In genomic region chr3:151003024-151003771, GRCh38 we compare ENCODE assay signal across 25 cellular contexts. TPM values are rescaled to one million over a fixed set of nuclear protein-coding genes. Genes with fewer than 3 reads are reported as not detected.
DNase-seq lines count a peak whose midpoint lies in the region; ATAC-seq and TF ChIP-seq lines count a peak whose summit lies in the region.
"Had no signal": no experiment of that assay in that cellular context is flagged by ENCODE, and none has a peak within 500 bp of the region (broad histone marks: within the 10 kb centered on the region; RNA-seq: fewer than 3 reads in every experiment).

No MANE protein-coding gene starts in this region.

- H3K9ac ChIP-seq in fibroblast of lung (ENCODE audit: insufficient read depth, low read length), result no peak overlapping the region

- H3K27me3 ChIP-seq in RWPE2 (ENCODE audit: insufficient read depth, poor library complexity, severe bottlenecking) (no peaks in the 10 kb centered on the region), fibroblast of lung (ENCODE audit: control insufficient read depth, insufficient read depth, low read length) (peaks cover 2% of the 10 kb centered on the region)
- H3K27me3 ChIP-seq in CD8-positive, alpha-beta memory T cell (ENCODE audit: insufficient read depth, low read length, poor library complexity, severe bottlenecking), result no peaks in the 10 kb centered on the region
- H3K27me3 ChIP-seq: cardiac muscle cell had no signal

- H3K79me2 ChIP-seq in fibroblast of lung (ENCODE audit: control insufficient read depth, insufficient read depth, low read length), result no peaks in the 10 kb centered on the region

- TF ChIP-seq CTCF in RWPE2 (IDR thresholded peaks at IDR 0.05; ENCODE audit: poor library complexity, severe bottlenecking), result no peak
- no peak for TF ChIP-seq CTCF in fibroblast of lung (conservative IDR thresholded peaks at IDR 0.05 in 1 of 2, IDR thresholded peaks at IDR 0.05 in 1 of 2; ENCODE audit: low read depth in 1 of 2, low read length in 2 of 2)

- H2AFZ ChIP-seq in fibroblast of lung (ENCODE audit: low read length), result no peak overlapping the region

- H3K27me3 Mint-ChIP-seq in CD8-positive, alpha-beta memory T cell, result peaks cover 6 to 17% of the 10 kb centered on the region in 2 donors

- no peaks in the 10 kb centered on the region for H3K4me1 Mint-ChIP-seq in CD8-positive, alpha-beta memory T cell
- H3K4me1 Mint-ChIP-seq: activated B cell treated with CpG ODN at 0.5 μM for 24 hours, immature natural killer cell, T-cell had no signal

- H3K9me3 Mint-ChIP-seq in CD8-positive, alpha-beta memory T cell, result no peaks in the 10 kb centered on the region
- H3K9me3 Mint-ChIP-seq: activated B cell treated with CpG ODN at 0.5 μM for 24 hours; activated naive CD4-positive, alpha-beta T cell treated with anti-CD3 and anti-CD28 coated beads for 36 hours; T-cell had no signal

- no peaks in the 10 kb centered on the region for H4K20me1 ChIP-seq in fibroblast of lung (ENCODE audit: control insufficient read depth, extremely low read depth, insufficient read depth, low read length)

- no peaks in the 10 kb centered on the region for H3K36me3 Mint-ChIP-seq in CD8-positive, alpha-beta memory T cell
- H3K36me3 Mint-ChIP-seq: immature natural killer cell, T-cell had no signal

- no peak overlapping the region for H3K4me3 Mint-ChIP-seq in CD8-positive, alpha-beta memory T cell
- H3K4me3 Mint-ChIP-seq: activated B cell treated with CpG ODN at 0.5 μM for 24 hours; activated naive CD4-positive, alpha-beta T cell treated with anti-CD3 and anti-CD28 coated beads for 36 hours; immature natural killer cell; T-cell had no signal

- H3K4me3 ChIP-seq in RWPE2 (ENCODE audit: severe bottlenecking), result no peak overlapping the region
- no peak overlapping the region for H3K4me3 ChIP-seq in fibroblast of lung (replicated peaks in 1 of 4; ENCODE audit: control extremely low read depth in 1 of 4, insufficient read depth in 1 of 4, low read depth in 3 of 4, low read length in 4 of 4)
- H3K4me3 ChIP-seq in CD8-positive, alpha-beta memory T cell (ENCODE audit: low read length), result no peak overlapping the region
- H3K4me3 ChIP-seq: cardiac muscle cell, smooth muscle cell had no signal

- H3K4me1 ChIP-seq in RWPE2 (ENCODE audit: insufficient read depth, poor library complexity, severe bottlenecking) (no peaks in the 10 kb centered on the region), fibroblast of lung (ENCODE audit: control insufficient read depth, extremely low read depth, insufficient read depth, low read length) (no peaks in the 10 kb centered on the region)
- H3K4me1 ChIP-seq in CD8-positive, alpha-beta memory T cell (ENCODE audit: insufficient read depth, low read length), result no peaks in the 10 kb centered on the region

- H3K36me3 ChIP-seq in RWPE2 (ENCODE audit: low read depth) (no peaks in the 10 kb centered on the region), fibroblast of lung (ENCODE audit: control insufficient read depth, insufficient read depth, low read length) (no peaks in the 10 kb centered on the region)
- no peaks in the 10 kb centered on the region for H3K36me3 ChIP-seq in CD8-positive, alpha-beta memory T cell (ENCODE audit: insufficient read depth, low read length)
- H3K36me3 ChIP-seq: cardiac muscle cell had no signal

- no peak overlapping the region for H3K27ac ChIP-seq in RWPE2 (ENCODE audit: poor library complexity, severe bottlenecking)
- no peak overlapping the region for H3K27ac ChIP-seq in fibroblast of lung (ENCODE audit: insufficient read depth, low read length)
- H3K27ac ChIP-seq in CD8-positive, alpha-beta memory T cell (ENCODE audit: low read depth, low read length), result no peak overlapping the region
- H3K27ac ChIP-seq: cardiac muscle cell had no signal

- CTCF ChIA-PET in CD8-positive, alpha-beta memory T cell (lab: Charles Lee), result interaction anchor here (1.5 kb wide), 1 partner anchor 12 kb away, joined by 4 read pairs; no protein-coding TSS in a partner anchor

- H3K27ac Mint-ChIP-seq in CD8-positive, alpha-beta memory T cell, result no peak overlapping the region
- H3K27ac Mint-ChIP-seq: activated B cell treated with CpG ODN at 0.5 μM for 24 hours; activated naive CD4-positive, alpha-beta T cell treated with anti-CD3 and anti-CD28 coated beads for 36 hours; immature natural killer cell; T-cell had no signal

- H3K9me3 ChIP-seq in RWPE2 (ENCODE audit: severe bottlenecking) (no peaks in the 10 kb centered on the region), fibroblast of lung (ENCODE audit: control insufficient read depth, insufficient read depth, low read depth, low read length) (no peaks in the 10 kb centered on the region)
- H3K9me3 ChIP-seq in CD8-positive, alpha-beta memory T cell (ENCODE audit: low read length), result no peaks in the 10 kb centered on the region

- ATAC-seq in RWPE2 (ENCODE audit: low read depth) (peak; percentile 35; the same call in 1 of the 3 replicates), GM19395 (IDR thresholded peaks at IDR 0.05; ENCODE audit: unreplicated experiment) (no peak)
- ATAC-seq: stimulated activated naive CD8-positive, alpha-beta T cell treated with anti-CD3 and anti-CD28 coated beads, Interleukin-15, Interleukin-2, amounts not matched to agents 100 U/mL and 50 U/mL, for 24 hours; T-cell had no signal

- no peak overlapping the region for H3K4me2 ChIP-seq in fibroblast of lung (ENCODE audit: extremely low read depth, insufficient read depth, low read length)
- H3K4me2 ChIP-seq: smooth muscle cell had no signal

- POLR2A ChIA-PET in CD8-positive, alpha-beta memory T cell (lab: Charles Lee), result no interaction called here

- DNase-seq in HCEC 1CT (peak; percentile 28), RWPE2 (ENCODE audit: low spot score) (no peak), fibroblast of lung (ENCODE audit: low read depth in 2 of 2) (peak; percentile 19 to 58), renal cortical epithelial cell (ENCODE audit: low read depth) (peak; percentile 83), KG1 (lab: John Stamatoyannopoulos, UW) (no peak), superior temporal gyrus (ENCODE audit: extremely low spot score) (no peak)
- DNase-seq in CD8-positive, alpha-beta memory T cell, result no peak
- DNase-seq: activated B cell treated with CpG ODN at 0.5 μM for 24 hours; activated naive CD4-positive, alpha-beta T cell treated with anti-CD3 and anti-CD28 coated beads for 36 hours; effector CD8-positive, alpha-beta T cell; immature natural killer cell; Kasumi-1; midbrain; NCI-H1930; NCI-H69; nucleus accumbens; RPMI8226; stimulated activated naive CD8-positive, alpha-beta T cell treated with anti-CD3 and anti-CD28 coated beads, Interleukin-15, Interleukin-2, amounts not matched to agents 100 U/mL and 50 U/mL, for 24 hours; T-cell had no signal

RNA-seq across cellular contexts. Expression of gene CLRN1, which starts 30.7 kb away (rescaled TPM):
- total RNA-seq in fibroblast of lung, result not detected in 2 replicates
- polyA plus RNA-seq in fibroblast of lung, result not detected in 2 replicates
- polyA plus RNA-seq in fibroblast of lung (2012), result not detected in 2 replicates
- polyA minus RNA-seq in fibroblast of lung (ENCODE audit: low replicate concordance), result not detected in 2 replicates
- not detected in 2 replicates for total RNA-seq in renal cortical epithelial cell
- total RNA-seq in CD8-positive, alpha-beta memory T cell, result not detected
- polyA plus RNA-seq in CD8-positive, alpha-beta memory T cell, result not detected
- total RNA-seq: activated B cell treated with CpG ODN at 0.5 μM for 24 hours; activated naive CD4-positive, alpha-beta T cell treated with anti-CD3 and anti-CD28 coated beads for 36 hours; cardiac muscle cell; glomerular endothelial cell; smooth muscle cell; T-cell; urinary bladder had no signal
- polyA plus RNA-seq: BJ, cardiac muscle cell, immature natural killer cell, smooth muscle cell, urinary bladder had no signal

Comparison
In these comparisons a context has a peak if more than half of its experiments do, and no peak if none do; other contexts are left out.
1. DNase-seq: peak in HCEC 1CT (single experiment), fibroblast of lung (2 of 2) and renal cortical epithelial cell (single experiment); none in RWPE2 (single experiment), KG1 (single experiment), superior temporal gyrus (single experiment) and CD8-positive, alpha-beta memory T cell (0 of 5).